7 cellular contexts compared by ENCODE assay signal in genomic region chr6:108874470-108875160, GRCh38. TPM values are rescaled to one million over a fixed set of nuclear protein-coding genes. Genes with fewer than 3 reads are reported as not detected.
A peak's percentile ranks its signal among the peaks of the same experiment; 100 is the strongest.
DNase-seq lines count a peak whose midpoint lies in the region; ATAC-seq and TF ChIP-seq lines count a peak whose summit lies in the region.

No MANE protein-coding gene starts in this region.

- peak overlapping the region; percentile 94 for H3K27ac Mint-ChIP-seq in activated CD4-positive, alpha-beta T cell treated with anti-CD3 and anti-CD28 coated beads, Interleukin-2, amount 10 ng/mL, durations not matched to agents 7 days and 5 days

- DNase-seq in activated CD4-positive, alpha-beta T cell treated with anti-CD3 and anti-CD28 coated beads, Interleukin-2, amount 10 ng/mL, durations not matched to agents 7 days and 5 days, result peak; percentile 60
- DNase-seq in fibroblast of mammary gland (ENCODE audit: low read depth) (peak; percentile 86), ecto neural progenitor cell (ENCODE audit: low spot score) (no peak), foreskin melanocyte (no peak)
- DNase-seq in stimulated activated CD8-positive, alpha-beta memory T cell treated with anti-CD3 and anti-CD28 coated beads, Interleukin-7, amount 100 ng/mL, for 24 hours (ENCODE audit: low read depth), result peak; percentile 19

- no peak overlapping the region for H3K4me3 ChIP-seq in fibroblast of mammary gland (ENCODE audit: control insufficient read depth, low read depth, low read length)

- peaks cover 69% of the 10 kb centered on the region for H3K4me1 Mint-ChIP-seq in activated CD4-positive, alpha-beta T cell treated with anti-CD3 and anti-CD28 coated beads, Interleukin-2, amount 10 ng/mL, durations not matched to agents 7 days and 5 days

- POLR2A ChIA-PET in activated CD4-positive, alpha-beta T cell treated with anti-CD3 and anti-CD28 coated beads, Interleukin-2, amount 10 ng/mL, durations not matched to agents 7 days and 5 days (lab: Charles Lee), result interaction anchor here (0.6 kb wide), 1 partner anchor 28 kb away, joined by 4 read pairs; no protein-coding TSS in a partner anchor

- peaks cover 63% of the 10 kb centered on the region for H3K36me3 Mint-ChIP-seq in activated CD4-positive, alpha-beta T cell treated with anti-CD3 and anti-CD28 coated beads, Interleukin-2, amount 10 ng/mL, durations not matched to agents 7 days and 5 days (ENCODE audit: low read depth)

- H3K27me3 Mint-ChIP-seq in activated CD4-positive, alpha-beta T cell treated with anti-CD3 and anti-CD28 coated beads, Interleukin-2, amount 10 ng/mL, durations not matched to agents 7 days and 5 days, result peaks cover 2% of the 10 kb centered on the region

- ATAC-seq in GM19324 (IDR thresholded peaks at IDR 0.05; ENCODE audit: low FRiP score, unreplicated experiment) (peak; percentile 69), HG03095 (IDR thresholded peaks at IDR 0.05; ENCODE audit: unreplicated experiment) (peak; percentile 91)

- H3K4me3 Mint-ChIP-seq in activated CD4-positive, alpha-beta T cell treated with anti-CD3 and anti-CD28 coated beads, Interleukin-2, amount 10 ng/mL, durations not matched to agents 7 days and 5 days, result peak overlapping the region; percentile 57

- CTCF ChIA-PET in activated CD4-positive, alpha-beta T cell treated with anti-CD3 and anti-CD28 coated beads, Interleukin-2, amount 10 ng/mL, durations not matched to agents 7 days and 5 days (lab: Charles Lee), result interaction anchor here (0.6 to 1.4 kb wide), 2 partner anchors 27 to 134 kb away, joined by 3 to 4 read pairs; no protein-coding TSS in a partner anchor

- H3K9me3 Mint-ChIP-seq in activated CD4-positive, alpha-beta T cell treated with anti-CD3 and anti-CD28 coated beads, Interleukin-2, amount 10 ng/mL, durations not matched to agents 7 days and 5 days, result peaks cover 11% of the 10 kb centered on the region

- no peak for TF ChIP-seq CTCF in fibroblast of mammary gland (conservative IDR thresholded peaks at IDR 0.05; ENCODE audit: control insufficient read depth, insufficient read depth, low read depth, low read length)

RNA-seq across cellular contexts. Expression of gene ARMC2, which starts 26.4 kb away (rescaled TPM):
- total RNA-seq in activated CD4-positive, alpha-beta T cell treated with anti-CD3 and anti-CD28 coated beads, Interleukin-2, amount 10 ng/mL, durations not matched to agents 7 days and 5 days, result 10 to 100 TPM in 1 of 2 experiments, 1 to 10 TPM in 1; 10.0 to 10.2 TPM

Comparison
In these comparisons a context has a peak if more than half of its experiments do, and no peak if none do; other contexts are left out.
1. DNase-seq: peak in activated CD4-positive, alpha-beta T cell treated with anti-CD3 and anti-CD28 coated beads, Interleukin-2, amount 10 ng/mL, durations not matched to agents 7 days and 5 days (single experiment), fibroblast of mammary gland (single experiment) and stimulated activated CD8-positive, alpha-beta memory T cell treated with anti-CD3 and anti-CD28 coated beads, Interleukin-7, amount 100 ng/mL, for 24 hours (single experiment); none in ecto neural progenitor cell (single experiment) and foreskin melanocyte (single experiment).